In genomic region chr20:33183292-33183691, GRCh38 we compare ENCODE assay signal across 23 cellular contexts. TPM values are rescaled to one million over a fixed set of nuclear protein-coding genes. Genes with fewer than 3 reads are reported as not detected.
DNase-seq lines count a peak whose midpoint lies in the region; ATAC-seq, FAIRE-seq and TF ChIP-seq lines count a peak whose summit lies in the region.
"Had no signal": no experiment of that assay in that cellular context is flagged by ENCODE, and none has a peak within 500 bp of the region (broad histone marks: within the 10 kb centered on the region; RNA-seq: fewer than 3 reads in every experiment).

No MANE protein-coding gene starts in this region.

- TF ChIP-seq POLR2A in HepG2 (IDR thresholded peaks at IDR 0.05; ENCODE audit: insufficient read depth in 1 of 2, low read depth in 2 of 2, low read length in 2 of 2), result no peak
- TF ChIP-seq POLR2A in right lobe of liver (IDR thresholded peaks at IDR 0.05), result no peak
- TF ChIP-seq POLR2A in NB4 (IDR thresholded peaks at IDR 0.05; ENCODE audit: extremely low read depth, insufficient read length), result no peak
- TF ChIP-seq POLR2A in GM12878 (IDR thresholded peaks at IDR 0.05; ENCODE audit: low read depth, low read length), result no peak

- H3K4me3 ChIP-seq in HepG2 (replicated peaks in 1 of 3; ENCODE audit: insufficient read depth in 1 of 3, low read depth in 2 of 3, low read length in 3 of 3), result no peak overlapping the region
- H3K4me3 ChIP-seq in right lobe of liver, result no peak overlapping the region
- no peak overlapping the region for H3K4me3 ChIP-seq in NB4 (ENCODE audit: low read depth, low read length)
- no peak overlapping the region for H3K4me3 ChIP-seq in GM12878
- H3K4me3 ChIP-seq: Peyer's patch, SJSA1 had no signal

- no peaks in the 10 kb centered on the region for H3K4me1 Mint-ChIP-seq in activated T-helper 2 cell treated with anti-CD3 and anti-CD28 coated beads, Interferon-gamma antibody, Interleukin-2, Interleukin-4, amounts not matched to agents 10 μg/mL and 5 μg/mL and 100 μg/mL, durations not matched to agents 14 hours and 24 hours and 36 hours (ENCODE audit: low read depth)

- H3K9me3 Mint-ChIP-seq in activated T-helper 2 cell treated with anti-CD3 and anti-CD28 coated beads, Interferon-gamma antibody, Interleukin-2, Interleukin-4, amounts not matched to agents 10 μg/mL and 5 μg/mL and 100 μg/mL, durations not matched to agents 14 hours and 24 hours and 36 hours, result no peaks in the 10 kb centered on the region
- H3K9me3 Mint-ChIP-seq: T-helper 1 cell treated with Interleukin-12 subunit alpha and Interleukin-12 subunit beta and Interleukin-4 antibody, amounts not matched to agents 30 μg/mL and 1 μg/mL, for 36 hours had no signal

- FAIRE-seq in HepG2 (lab: Jason Lieb, UNC), result no peak
- FAIRE-seq in GM12878 (lab: Jason Lieb, UNC), result no peak
- FAIRE-seq: D721Med had no signal

- H3K36me3 Mint-ChIP-seq in activated T-helper 2 cell treated with anti-CD3 and anti-CD28 coated beads, Interferon-gamma antibody, Interleukin-2, Interleukin-4, amounts not matched to agents 10 μg/mL and 5 μg/mL and 100 μg/mL, durations not matched to agents 14 hours and 24 hours and 36 hours (ENCODE audit: low read depth), result no peaks in the 10 kb centered on the region

- H3K4me3 Mint-ChIP-seq in activated T-helper 2 cell treated with anti-CD3 and anti-CD28 coated beads, Interferon-gamma antibody, Interleukin-2, Interleukin-4, amounts not matched to agents 10 μg/mL and 5 μg/mL and 100 μg/mL, durations not matched to agents 14 hours and 24 hours and 36 hours (ENCODE audit: low read depth), result no peak overlapping the region
- H3K4me3 Mint-ChIP-seq: T-helper 1 cell treated with Interleukin-12 subunit alpha and Interleukin-12 subunit beta and Interleukin-4 antibody, amounts not matched to agents 30 μg/mL and 1 μg/mL, for 36 hours had no signal

- TF ChIP-seq EP300 in HepG2 (IDR thresholded peaks at IDR 0.05; ENCODE audit: low read depth in 2 of 2, low read length in 2 of 2), result no peak
- no peak for TF ChIP-seq EP300 in HepG2 (CRISPR knock-in tag; IDR thresholded peaks at IDR 0.05; ENCODE audit: borderline replicate concordance)
- no peak for TF ChIP-seq EP300 in GM12878 (IDR thresholded peaks at IDR 0.05; ENCODE audit: borderline replicate concordance in 1 of 2, control insufficient read depth in 1 of 2, low read depth in 2 of 2, low read length in 2 of 2)

- POLR2A ChIA-PET in HepG2 (lab: Yijun Ruan, JAX) (no interaction called here), GM12878 (lab: Charles Lee) (no interaction called here), HEK293T (lab: Yijun Ruan, JAX) (no interaction called here)

- WGBS in HepG2 (ENCODE audit: low lambda C conversion rate), result 4% methylated on average over 2 of the region's 2 CpGs
- WGBS in right lobe of liver (ENCODE audit: insufficient coverage, low coverage, low lambda C conversion rate, missing lambda C conversion rate), result 37% methylated on average over 2 of the region's 2 CpGs
- 0% methylated on average over 2 of the region's 2 CpGs for WGBS in GM12878 (ENCODE audit: insufficient coverage, insufficient replicate concordance, low lambda C conversion rate, missing lambda C conversion rate)

- H3K4me1 ChIP-seq in HepG2 (ENCODE audit: insufficient read depth, low read length) (peaks cover 8% of the 10 kb centered on the region), right lobe of liver (no peaks in the 10 kb centered on the region), GM12878 (ENCODE audit: control insufficient read depth, insufficient read depth, low read length) (no peaks in the 10 kb centered on the region)
- H3K4me1 ChIP-seq: Peyer's patch, SJSA1 had no signal

- TF ChIP-seq CTCF in HepG2 (CRISPR knock-in tag; IDR thresholded peaks at IDR 0.05), result no peak
- no peak for TF ChIP-seq CTCF in right lobe of liver (IDR thresholded peaks at IDR 0.05)
- TF ChIP-seq CTCF in NB4 (IDR thresholded peaks at IDR 0.05; ENCODE audit: low read depth, low read length), result no peak
- no peak for TF ChIP-seq CTCF in GM12878 (IDR thresholded peaks at IDR 0.05 in 2 of 3, conservative IDR thresholded peaks at IDR 0.05 in 1 of 3; ENCODE audit: control insufficient read depth in 2 of 3, extremely low read depth in 1 of 3, insufficient read depth in 1 of 3, low read depth in 3 of 3, low read length in 3 of 3)

- H3K36me3 ChIP-seq in HepG2 (replicated peaks in 1 of 2; ENCODE audit: control insufficient read depth in 1 of 2, insufficient read depth in 2 of 2, low read length in 2 of 2) (no peaks in the 10 kb centered on the region), right lobe of liver (no peaks in the 10 kb centered on the region), GM12878 (ENCODE audit: control insufficient read depth in 2 of 2, insufficient read depth in 2 of 2, low read length in 1 of 2) (no peaks in the 10 kb centered on the region)
- H3K36me3 ChIP-seq: Peyer's patch, SJSA1 had no signal

- H3K9ac ChIP-seq in HepG2 (ENCODE audit: insufficient read depth, low read depth, low read length), result no peak overlapping the region
- H3K9ac ChIP-seq in GM12878 (ENCODE audit: control insufficient read depth, insufficient read depth, low read length), result no peak overlapping the region

- H3K27ac Mint-ChIP-seq in activated T-helper 2 cell treated with anti-CD3 and anti-CD28 coated beads, Interferon-gamma antibody, Interleukin-2, Interleukin-4, amounts not matched to agents 10 μg/mL and 5 μg/mL and 100 μg/mL, durations not matched to agents 14 hours and 24 hours and 36 hours, result no peak overlapping the region
- H3K27ac Mint-ChIP-seq: T-helper 1 cell treated with Interleukin-12 subunit alpha and Interleukin-12 subunit beta and Interleukin-4 antibody, amounts not matched to agents 30 μg/mL and 1 μg/mL, for 36 hours had no signal

- H3K9me3 ChIP-seq in HepG2 (ENCODE audit: low read length) (no peaks in the 10 kb centered on the region), right lobe of liver (no peaks in the 10 kb centered on the region), GM12878 (replicated peaks; ENCODE audit: control insufficient read depth, insufficient read depth, low read length) (peaks cover 2% of the 10 kb centered on the region; the same call in 1 of the 3 replicates)
- H3K9me3 ChIP-seq: Peyer's patch, SJSA1 had no signal

- SMC1A ChIA-PET in GM12878 (lab: Charles Lee; ENCODE audit: uncharacterized antibody, unreplicated experiment), result no interaction called here

- ATAC-seq in HepG2, result no peak
- no peak for ATAC-seq in right lobe of liver
- no peak for ATAC-seq in GM12878
- ATAC-seq in GM19324 (IDR thresholded peaks at IDR 0.05; ENCODE audit: low FRiP score, unreplicated experiment), result no peak

- CTCF ChIA-PET in HepG2 (lab: Yijun Ruan, JAX; ENCODE audit: low intra/inter-chr PET ratio, low total read pairs), result no interaction called here
- CTCF ChIA-PET in GM12878 (lab: Yijun Ruan, JAX), result no interaction called here
- CTCF ChIA-PET in HEK293T (lab: Yijun Ruan, JAX), result no interaction called here

- no peaks in the 10 kb centered on the region for H3K27me3 Mint-ChIP-seq in activated T-helper 2 cell treated with anti-CD3 and anti-CD28 coated beads, Interferon-gamma antibody, Interleukin-2, Interleukin-4, amounts not matched to agents 10 μg/mL and 5 μg/mL and 100 μg/mL, durations not matched to agents 14 hours and 24 hours and 36 hours (ENCODE audit: low read depth)

- H2AFZ ChIP-seq in HepG2 (ENCODE audit: low read length) (no peak overlapping the region), GM12878 (ENCODE audit: control insufficient read depth, low read depth, low read length) (no peak overlapping the region)

- H3K27me3 ChIP-seq in HepG2 (ENCODE audit: control insufficient read depth in 1 of 2, insufficient read depth in 2 of 2, low read length in 2 of 2) (peaks cover 4 to 17% of the 10 kb centered on the region in 2 experiments; a peak in 2 of 5 replicates), right lobe of liver (no peaks in the 10 kb centered on the region), GM12878 (replicated peaks in 1 of 2; ENCODE audit: control insufficient read depth in 2 of 2, insufficient read depth in 2 of 2, low read length in 1 of 2) (no peaks in the 10 kb centered on the region; a peak in 1 of 4 replicates)
- H3K27me3 ChIP-seq: Peyer's patch had no signal

- intact Hi-C loops in HepG2 (cut with micrococcal nuclease; ENCODE audit: unreplicated experiment), result no loop called here
- intact Hi-C loops in right lobe of liver (cut with DNase I), result no loop called here
- intact Hi-C loops in GM12878 (cut with micrococcal nuclease; ENCODE audit: unreplicated experiment), result no loop called here
- intact Hi-C loops in activated T-helper 2 cell treated with anti-CD3 and anti-CD28 coated beads, Interferon-gamma antibody, Interleukin-2, Interleukin-4, amounts not matched to agents 10 μg/mL and 5 μg/mL and 100 μg/mL, durations not matched to agents 14 hours and 24 hours and 36 hours (cut with micrococcal nuclease), result no loop called here

- in situ Hi-C loops in HepG2 (cut with HindIII; ENCODE audit: extremely low pct_ligation_motif_present, low pct_unique_long_range_greater_than_20kb), result no loop called here
- in situ Hi-C loops in GM12878 (cut with MboI), result no loop called here

- RAD21 ChIA-PET in GM12878 (lab: Charles Lee; ENCODE audit: unreplicated experiment), result no interaction called here

- TF ChIP-seq RAD21 in HepG2 (CRISPR knock-in tag; IDR thresholded peaks at IDR 0.05) (no peak), GM12878 (IDR thresholded peaks at IDR 0.05; ENCODE audit: insufficient read depth, low read depth, low read length) (no peak)

- no peak overlapping the region for H3K27ac ChIP-seq in HepG2 (ENCODE audit: extremely low read length, insufficient read depth, low read length)
- H3K27ac ChIP-seq in right lobe of liver, result no peak overlapping the region
- no peak overlapping the region for H3K27ac ChIP-seq in GM12878 (ENCODE audit: control insufficient read depth, insufficient read depth)
- H3K27ac ChIP-seq: C4-2B, Peyer's patch, SJSA1 had no signal

- BruUV-seq in HepG2 (replicated peaks; lab: Mats Ljungman, UMichigan) (no TSS peak), GM12878 (replicated peaks; lab: Mats Ljungman, UMichigan) (no TSS peak)

- no peak for DNase-seq in HepG2 (ENCODE audit: low spot score)
- DNase-seq in right lobe of liver, result no peak
- DNase-seq in NB4 (ENCODE audit: low read depth), result peak; percentile 35
- DNase-seq in GM12878 (ENCODE audit: low read depth, low spot score), result no peak
- no peak for DNase-seq in HEK293T (ENCODE audit: extremely low spot score)
- no peak for DNase-seq in activated T-helper 2 cell treated with anti-CD3 and anti-CD28 coated beads, Interferon-gamma antibody, Interleukin-2, Interleukin-4, amounts not matched to agents 10 μg/mL and 5 μg/mL and 100 μg/mL, durations not matched to agents 14 hours and 24 hours and 36 hours (ENCODE audit: low spot score)
- DNase-seq: DMS53; GDM1; KG1; MV-4-11; NCI-H1417; NCI-H187; NCI-H2227 treated with DMSO at 0.1 percent for 48 hours; NCI-H510A; NK-92 treated with Interleukin-12 subunit alpha and Interleukin-12 subunit beta, amount 100 ng/mL, for 24 hours; Peyer's patch; T1000 had no signal

- no peak overlapping the region for H3K4me2 ChIP-seq in HepG2 (ENCODE audit: low read depth, low read length)
- no peak overlapping the region for H3K4me2 ChIP-seq in GM12878 (ENCODE audit: control insufficient read depth, insufficient read depth)

- H3K79me2 ChIP-seq in HepG2 (ENCODE audit: insufficient read depth, low read length), result no peaks in the 10 kb centered on the region
- no peaks in the 10 kb centered on the region for H3K79me2 ChIP-seq in GM12878 (ENCODE audit: control insufficient read depth, insufficient read depth, low read length)

- H4K20me1 ChIP-seq in HepG2 (ENCODE audit: insufficient read depth, low read length) (no peaks in the 10 kb centered on the region), GM12878 (ENCODE audit: control insufficient read depth, insufficient read depth) (no peaks in the 10 kb centered on the region)

RNA-seq across cellular contexts. Expression of gene BPIFA2, which starts 15.3 kb away (rescaled TPM):
- not detected in 2 replicates for total RNA-seq in HepG2 (2016; rRNA removed; fragmentation: Illumina TruSeq; extraction: Trizol)
- not detected in 2 replicates for total RNA-seq in HepG2 (2016; cell fraction: cytosol; rRNA removed; fragmentation: Illumina TruSeq; extraction: Trizol; ENCODE audit: low read depth)
- total RNA-seq in HepG2 (2016; cell fraction: insoluble cytoplasmic fraction; rRNA removed; fragmentation: Illumina TruSeq; extraction: Trizol), result not detected in 2 replicates
- total RNA-seq in HepG2 (2016; cell fraction: membrane; rRNA removed; fragmentation: Illumina TruSeq; extraction: Trizol), result not detected in 2 replicates
- not detected in 2 replicates for total RNA-seq in HepG2 (2016; cell fraction: nucleus; rRNA removed; fragmentation: Illumina TruSeq; extraction: Trizol)
- polyA plus RNA-seq in HepG2 (2011; rRNA removed), result not detected in 2 replicates
- polyA plus RNA-seq in HepG2 (2011; cell fraction: cytosol; rRNA removed), result not detected in 2 replicates
- polyA plus RNA-seq in HepG2 (2011; cell fraction: nucleus; rRNA removed), result not detected in 2 replicates
- not detected in 2 replicates for polyA plus RNA-seq in HepG2 (2012)
- polyA plus RNA-seq in HepG2 (2016; cell fraction: cytosol; fragmentation: Illumina TruSeq; extraction: Trizol; ENCODE audit: low read depth), result not detected in 2 replicates
- polyA plus RNA-seq in HepG2 (2016; cell fraction: insoluble cytoplasmic fraction; fragmentation: Illumina TruSeq; extraction: Trizol; ENCODE audit: low read depth), result not detected in 2 replicates
- polyA plus RNA-seq in HepG2 (2016; cell fraction: membrane; fragmentation: Illumina TruSeq; extraction: Trizol; ENCODE audit: low read depth), result not detected in 2 replicates
- not detected in 2 replicates for polyA plus RNA-seq in HepG2 (2016; cell fraction: nucleus; fragmentation: Illumina TruSeq; extraction: Trizol; ENCODE audit: insufficient read depth, low read depth)
- polyA minus RNA-seq in HepG2 (2011; rRNA and poly(A)+ RNA removed; ENCODE audit: low replicate concordance), result not detected in 2 replicates
- polyA minus RNA-seq in HepG2 (2011; cell fraction: cytosol; rRNA and poly(A)+ RNA removed), result not detected in 2 replicates
- not detected in 2 replicates for polyA minus RNA-seq in HepG2 (2011; cell fraction: nucleus; rRNA and poly(A)+ RNA removed)
- total RNA-seq in right lobe of liver, result not detected
- total RNA-seq in GM12878 (2013; cell fraction: nucleolus; rRNA removed), result not detected in 2 replicates
- not detected in 2 replicates for total RNA-seq in GM12878 (2014; rRNA removed)
- not detected in 2 replicates for total RNA-seq in GM12878 (2014; rRNA removed; fragmentation: Illumina TruSeq; extraction: Trizol)
- total RNA-seq in GM12878 (2021), result not detected in 2 replicates
- polyA plus RNA-seq in GM12878 (2011; ENCODE audit: low read depth), result not detected
- polyA plus RNA-seq in GM12878 (2011; rRNA removed), result not detected in 2 replicates
- not detected in 2 replicates for polyA plus RNA-seq in GM12878 (2011; cell fraction: cytosol; rRNA removed)
- polyA plus RNA-seq in GM12878 (2011; cell fraction: nucleus; rRNA removed), result not detected in 2 replicates
- not detected in 2 replicates for polyA plus RNA-seq in GM12878 (2012)
- not detected in 2 replicates for polyA plus RNA-seq in GM12878 (2014; fragmentation: Illumina TruSeq; extraction: Trizol)
- not detected for polyA plus RNA-seq in GM12878 (2014; fragmentation: Nextera tagmentation; extraction: Ambion mirVana)
- not detected in 2 replicates for polyA plus RNA-seq in GM12878 (2014; rRNA removed)
- polyA plus RNA-seq in GM12878 (2016; fragmentation: Nextera tagmentation; extraction: Ambion mirVana), result not detected
- not detected in 2 replicates for polyA minus RNA-seq in GM12878 (2011; rRNA and poly(A)+ RNA removed)
- polyA minus RNA-seq in GM12878 (2011; cell fraction: cytosol; rRNA and poly(A)+ RNA removed), result not detected in 2 replicates
- not detected in 2 replicates for polyA minus RNA-seq in GM12878 (2011; cell fraction: nucleus; rRNA and poly(A)+ RNA removed)
- total RNA-seq in activated T-helper 2 cell treated with anti-CD3 and anti-CD28 coated beads, Interferon-gamma antibody, Interleukin-2, Interleukin-4, amounts not matched to agents 10 μg/mL and 5 μg/mL and 100 μg/mL, durations not matched to agents 14 hours and 24 hours and 36 hours, result not detected in 2 replicates
- total RNA-seq: A172, Peyer's patch, SJSA1 had no signal

RNA-seq across cellular contexts. Expression of gene BPIFA3, which starts 33.9 kb away (rescaled TPM):
- not detected in 2 replicates for total RNA-seq in HepG2 (2016; rRNA removed; fragmentation: Illumina TruSeq; extraction: Trizol)
- total RNA-seq in HepG2 (2016; cell fraction: cytosol; rRNA removed; fragmentation: Illumina TruSeq; extraction: Trizol; ENCODE audit: low read depth), result not detected in 2 replicates
- total RNA-seq in HepG2 (2016; cell fraction: insoluble cytoplasmic fraction; rRNA removed; fragmentation: Illumina TruSeq; extraction: Trizol), result not detected in 2 replicates
- total RNA-seq in HepG2 (2016; cell fraction: membrane; rRNA removed; fragmentation: Illumina TruSeq; extraction: Trizol), result not detected in 2 replicates
- not detected in 2 replicates for total RNA-seq in HepG2 (2016; cell fraction: nucleus; rRNA removed; fragmentation: Illumina TruSeq; extraction: Trizol)
- polyA plus RNA-seq in HepG2 (2011; rRNA removed), result not detected in 2 replicates
- not detected in 2 replicates for polyA plus RNA-seq in HepG2 (2011; cell fraction: cytosol; rRNA removed)
- polyA plus RNA-seq in HepG2 (2011; cell fraction: nucleus; rRNA removed), result not detected in 2 replicates
- polyA plus RNA-seq in HepG2 (2012), result not detected in 2 replicates
- polyA plus RNA-seq in HepG2 (2016; cell fraction: cytosol; fragmentation: Illumina TruSeq; extraction: Trizol; ENCODE audit: low read depth), result not detected in 2 replicates
- polyA plus RNA-seq in HepG2 (2016; cell fraction: insoluble cytoplasmic fraction; fragmentation: Illumina TruSeq; extraction: Trizol; ENCODE audit: low read depth), result not detected in 2 replicates
- not detected in 2 replicates for polyA plus RNA-seq in HepG2 (2016; cell fraction: membrane; fragmentation: Illumina TruSeq; extraction: Trizol; ENCODE audit: low read depth)
- polyA plus RNA-seq in HepG2 (2016; cell fraction: nucleus; fragmentation: Illumina TruSeq; extraction: Trizol; ENCODE audit: insufficient read depth, low read depth), result not detected in 2 replicates
- polyA minus RNA-seq in HepG2 (2011; rRNA and poly(A)+ RNA removed; ENCODE audit: low replicate concordance), result not detected in 2 replicates
- not detected in 2 replicates for polyA minus RNA-seq in HepG2 (2011; cell fraction: cytosol; rRNA and poly(A)+ RNA removed)
- not detected in 2 replicates for polyA minus RNA-seq in HepG2 (2011; cell fraction: nucleus; rRNA and poly(A)+ RNA removed)
- not detected for total RNA-seq in right lobe of liver
- not detected in 2 replicates for total RNA-seq in GM12878 (2013; cell fraction: nucleolus; rRNA removed)
- not detected in 2 replicates for total RNA-seq in GM12878 (2014; rRNA removed)
- total RNA-seq in GM12878 (2014; rRNA removed; fragmentation: Illumina TruSeq; extraction: Trizol), result not detected in 2 replicates
- not detected in 2 replicates for total RNA-seq in GM12878 (2021)
- not detected for polyA plus RNA-seq in GM12878 (2011; ENCODE audit: low read depth)
- not detected in 2 replicates for polyA plus RNA-seq in GM12878 (2011; rRNA removed)
- not detected in 2 replicates for polyA plus RNA-seq in GM12878 (2011; cell fraction: cytosol; rRNA removed)
- not detected in 2 replicates for polyA plus RNA-seq in GM12878 (2011; cell fraction: nucleus; rRNA removed)
- not detected in 2 replicates for polyA plus RNA-seq in GM12878 (2012)
- not detected in 2 replicates for polyA plus RNA-seq in GM12878 (2014; fragmentation: Illumina TruSeq; extraction: Trizol)
- not detected for polyA plus RNA-seq in GM12878 (2014; fragmentation: Nextera tagmentation; extraction: Ambion mirVana)
- not detected in 2 replicates for polyA plus RNA-seq in GM12878 (2014; rRNA removed)
- polyA plus RNA-seq in GM12878 (2016; fragmentation: Nextera tagmentation; extraction: Ambion mirVana), result not detected
- polyA minus RNA-seq in GM12878 (2011; rRNA and poly(A)+ RNA removed), result not detected in 2 replicates
- not detected in 2 replicates for polyA minus RNA-seq in GM12878 (2011; cell fraction: cytosol; rRNA and poly(A)+ RNA removed)
- not detected in 2 replicates for polyA minus RNA-seq in GM12878 (2011; cell fraction: nucleus; rRNA and poly(A)+ RNA removed)
- not detected in 2 replicates for total RNA-seq in activated T-helper 2 cell treated with anti-CD3 and anti-CD28 coated beads, Interferon-gamma antibody, Interleukin-2, Interleukin-4, amounts not matched to agents 10 μg/mL and 5 μg/mL and 100 μg/mL, durations not matched to agents 14 hours and 24 hours and 36 hours
- total RNA-seq: A172, Peyer's patch, SJSA1 had no signal

RNA-seq across cellular contexts. Expression of gene BPIFA1, which starts 52.5 kb away (rescaled TPM):
- total RNA-seq in HepG2 (2016; rRNA removed; fragmentation: Illumina TruSeq; extraction: Trizol), result not detected in 2 replicates
- not detected in 2 replicates for total RNA-seq in HepG2 (2016; cell fraction: cytosol; rRNA removed; fragmentation: Illumina TruSeq; extraction: Trizol; ENCODE audit: low read depth)
- total RNA-seq in HepG2 (2016; cell fraction: insoluble cytoplasmic fraction; rRNA removed; fragmentation: Illumina TruSeq; extraction: Trizol), result not detected in 2 replicates
- total RNA-seq in HepG2 (2016; cell fraction: membrane; rRNA removed; fragmentation: Illumina TruSeq; extraction: Trizol), result not detected in 2 replicates
- total RNA-seq in HepG2 (2016; cell fraction: nucleus; rRNA removed; fragmentation: Illumina TruSeq; extraction: Trizol), result not detected in 2 replicates
- polyA plus RNA-seq in HepG2 (2011; rRNA removed), result not detected in 2 replicates
- polyA plus RNA-seq in HepG2 (2011; cell fraction: cytosol; rRNA removed), result not detected in 2 replicates
- not detected in 2 replicates for polyA plus RNA-seq in HepG2 (2011; cell fraction: nucleus; rRNA removed)
- not detected in 2 replicates for polyA plus RNA-seq in HepG2 (2012)
- not detected in 2 replicates for polyA plus RNA-seq in HepG2 (2016; cell fraction: cytosol; fragmentation: Illumina TruSeq; extraction: Trizol; ENCODE audit: low read depth)
- polyA plus RNA-seq in HepG2 (2016; cell fraction: insoluble cytoplasmic fraction; fragmentation: Illumina TruSeq; extraction: Trizol; ENCODE audit: low read depth), result not detected in 2 replicates
- not detected in 2 replicates for polyA plus RNA-seq in HepG2 (2016; cell fraction: membrane; fragmentation: Illumina TruSeq; extraction: Trizol; ENCODE audit: low read depth)
- not detected in 2 replicates for polyA plus RNA-seq in HepG2 (2016; cell fraction: nucleus; fragmentation: Illumina TruSeq; extraction: Trizol; ENCODE audit: insufficient read depth, low read depth)
- polyA minus RNA-seq in HepG2 (2011; rRNA and poly(A)+ RNA removed; ENCODE audit: low replicate concordance), result not detected in 2 replicates
- not detected in 2 replicates for polyA minus RNA-seq in HepG2 (2011; cell fraction: cytosol; rRNA and poly(A)+ RNA removed)
- polyA minus RNA-seq in HepG2 (2011; cell fraction: nucleus; rRNA and poly(A)+ RNA removed), result not detected in 2 replicates
- not detected for total RNA-seq in right lobe of liver
- not detected in 2 replicates for total RNA-seq in GM12878 (2013; cell fraction: nucleolus; rRNA removed)
- not detected in 2 replicates for total RNA-seq in GM12878 (2014; rRNA removed)
- not detected in 2 replicates for total RNA-seq in GM12878 (2014; rRNA removed; fragmentation: Illumina TruSeq; extraction: Trizol)
- total RNA-seq in GM12878 (2021), result not detected in 2 replicates
- not detected for polyA plus RNA-seq in GM12878 (2011; ENCODE audit: low read depth)
- not detected in 2 replicates for polyA plus RNA-seq in GM12878 (2011; rRNA removed)
- polyA plus RNA-seq in GM12878 (2011; cell fraction: cytosol; rRNA removed), result not detected in 2 replicates
- polyA plus RNA-seq in GM12878 (2011; cell fraction: nucleus; rRNA removed), result not detected in 2 replicates
- polyA plus RNA-seq in GM12878 (2012), result not detected in 2 replicates
- polyA plus RNA-seq in GM12878 (2014; fragmentation: Illumina TruSeq; extraction: Trizol), result not detected in 2 replicates
- polyA plus RNA-seq in GM12878 (2014; fragmentation: Nextera tagmentation; extraction: Ambion mirVana), result not detected
- polyA plus RNA-seq in GM12878 (2014; rRNA removed), result not detected in 2 replicates
- polyA plus RNA-seq in GM12878 (2016; fragmentation: Nextera tagmentation; extraction: Ambion mirVana), result not detected
- not detected in 2 replicates for polyA minus RNA-seq in GM12878 (2011; rRNA and poly(A)+ RNA removed)
- not detected in 2 replicates for polyA minus RNA-seq in GM12878 (2011; cell fraction: cytosol; rRNA and poly(A)+ RNA removed)
- not detected in 2 replicates for polyA minus RNA-seq in GM12878 (2011; cell fraction: nucleus; rRNA and poly(A)+ RNA removed)
- total RNA-seq in activated T-helper 2 cell treated with anti-CD3 and anti-CD28 coated beads, Interferon-gamma antibody, Interleukin-2, Interleukin-4, amounts not matched to agents 10 μg/mL and 5 μg/mL and 100 μg/mL, durations not matched to agents 14 hours and 24 hours and 36 hours, result not detected in 2 replicates
- total RNA-seq: A172, Peyer's patch, SJSA1 had no signal
